ENCODE assay signal across 9 cellular contexts in genomic region chr3:53554559-53555511, GRCh38.
DNase-seq lines count a peak whose midpoint lies in the region; ATAC-seq lines count a peak whose summit lies in the region.
"Had no signal": no experiment of that assay in that cellular context is flagged by ENCODE, and none has a peak within 500 bp of the region (broad histone marks: within the 10 kb centered on the region; RNA-seq: fewer than 3 reads in every experiment).

No MANE protein-coding gene starts in this region.

- no peaks in the 10 kb centered on the region for H3K36me3 ChIP-seq in mesendoderm (ENCODE audit: control insufficient read depth, insufficient read depth, low read length)

- no peak overlapping the region for H4K8ac ChIP-seq in mesendoderm (ENCODE audit: low read depth, low read length)

- H3K9me3 Mint-ChIP-seq in naive B cell: peaks cover 0 to 23% (median 6%) of the 10 kb centered on the region in 7 donors
- H3K9me3 Mint-ChIP-seq in naive thymus-derived CD8-positive, alpha-beta T cell: peaks cover 0 to 16% (median 8%) of the 10 kb centered on the region in 9 donors

- H3K27me3 Mint-ChIP-seq in naive B cell: peaks cover under 1 to 8% (median 6%) of the 10 kb centered on the region in 3 donors
- H3K27me3 Mint-ChIP-seq in naive thymus-derived CD8-positive, alpha-beta T cell: peaks cover 0 to 10% (median 1%) of the 10 kb centered on the region in 5 donors

- no peak overlapping the region for H3K4ac ChIP-seq in mesendoderm (ENCODE audit: low read depth, low read length)

- H3K27ac Mint-ChIP-seq in naive B cell: peak overlapping the region in 3 of 6 donors; percentile 70 to 88 (median 72)
- H3K27ac Mint-ChIP-seq in naive thymus-derived CD8-positive, alpha-beta T cell: no peak overlapping the region

- H3K4me3 Mint-ChIP-seq in naive B cell: no peak overlapping the region
- no peak overlapping the region for H3K4me3 Mint-ChIP-seq in naive thymus-derived CD8-positive, alpha-beta T cell

- no peak overlapping the region for H2BK120ac ChIP-seq in mesendoderm (ENCODE audit: low read depth, low read length)

- WGBS in mesendoderm (ENCODE audit: extremely low coverage, insufficient coverage, low lambda C conversion rate): no CpG with 5 or more reads among the region's 8 CpGs

- no peak for DNase-seq in naive B cell
- DNase-seq in mesendoderm: no peak
- no peak for DNase-seq in naive thymus-derived CD8-positive, alpha-beta T cell
- DNase-seq in NCI-H2171 (lab: John Stamatoyannopoulos, UW): no peak
- DNase-seq: activated gamma-delta T cell treated with Interleukin-2 at 50 U/mL for 16 hours, Right ventricle myocardium superior had no signal

- H3K27me3 ChIP-seq in mesendoderm (ENCODE audit: insufficient read depth, low read length, poor library complexity): no peaks in the 10 kb centered on the region

- peaks cover 0 to 2% (median 0%) of the 10 kb centered on the region in 3 donors for H3K4me1 Mint-ChIP-seq in naive B cell
- H3K4me1 Mint-ChIP-seq in naive thymus-derived CD8-positive, alpha-beta T cell: no peaks in the 10 kb centered on the region

- H2BK5ac ChIP-seq in mesendoderm (ENCODE audit: low read length): no peak overlapping the region

- H3K27ac ChIP-seq in mesendoderm (ENCODE audit: low read depth, low read length): no peak overlapping the region

- no peaks in the 10 kb centered on the region for H3K79me1 ChIP-seq in mesendoderm (ENCODE audit: low read length)

- H3K36me3 Mint-ChIP-seq in naive B cell: no peaks in the 10 kb centered on the region
- H3K36me3 Mint-ChIP-seq in naive thymus-derived CD8-positive, alpha-beta T cell: peaks cover 0 to 11% (median 0%) of the 10 kb centered on the region in 3 donors

- no peak overlapping the region for H3K4me3 ChIP-seq in mesendoderm (ENCODE audit: low read length)

- no peaks in the 10 kb centered on the region for H3K4me1 ChIP-seq in mesendoderm (ENCODE audit: control insufficient read depth, low read depth, low read length)

- no peak overlapping the region for H3K18ac ChIP-seq in mesendoderm (ENCODE audit: low read length)

- H3K79me2 ChIP-seq in mesendoderm (ENCODE audit: control insufficient read depth, insufficient read depth, low read length): no peaks in the 10 kb centered on the region

- H2AK5ac ChIP-seq in mesendoderm (ENCODE audit: low read length): no peak overlapping the region

- H3K56ac ChIP-seq in mesendoderm (ENCODE audit: low read length): no peak overlapping the region

- ATAC-seq in GM18873 (IDR thresholded peaks at IDR 0.05; ENCODE audit: low FRiP score, unreplicated experiment): peak; percentile 74
- ATAC-seq in GM21526 (IDR thresholded peaks at IDR 0.05; ENCODE audit: low FRiP score, unreplicated experiment): peak; percentile 81
- peak; percentile 91 for ATAC-seq in HG03342 (IDR thresholded peaks at IDR 0.05; ENCODE audit: unreplicated experiment)
- peak; percentile 64 to 88 for ATAC-seq in naive B cell (ENCODE audit: low read depth in 2 of 2)
- no peak for ATAC-seq in naive thymus-derived CD8-positive, alpha-beta T cell

- no peak overlapping the region for H4K5ac ChIP-seq in mesendoderm (ENCODE audit: low read length)

- POLR2A ChIA-PET in naive thymus-derived CD8-positive, alpha-beta T cell (lab: Charles Lee): no interaction called here

- H3K9ac ChIP-seq in mesendoderm (ENCODE audit: low read length): no peak overlapping the region

- no peak overlapping the region for H3K23ac ChIP-seq in mesendoderm (ENCODE audit: low read length)

- no peak overlapping the region for H2BK15ac ChIP-seq in mesendoderm (replicated peaks; ENCODE audit: low read depth)

- H3K4me2 ChIP-seq in mesendoderm (ENCODE audit: low read length): no peak overlapping the region

Comparison
In these comparisons a context has a peak if more than half of its experiments do, and no peak if none do; other contexts are left out.
1. ATAC-seq: peak in GM18873 (single experiment), GM21526 (single experiment), HG03342 (single experiment) and naive B cell (2 of 2); none in naive thymus-derived CD8-positive, alpha-beta T cell (0 of 2).